ENCODE assay signal across 23 cellular contexts in genomic region chr6:151633517-151634335, GRCh38.
A peak's percentile ranks its signal among the peaks of the same experiment; 100 is the strongest.
DNase-seq lines count a peak whose midpoint lies in the region; ATAC-seq and TF ChIP-seq lines count a peak whose summit lies in the region.
"Had no signal": no experiment of that assay in that cellular context is flagged by ENCODE, and none has a peak within 500 bp of the region (broad histone marks: within the 10 kb centered on the region; RNA-seq: fewer than 3 reads in every experiment).

No MANE protein-coding gene starts in this region.

- intact Hi-C loops in natural killer cell (cut with micrococcal nuclease) = no loop called here
- intact Hi-C loops in body of pancreas (cut with DNase I) = no loop called here

- no peaks in the 10 kb centered on the region for H3K36me3 Mint-ChIP-seq in natural killer cell treated with Interleukin-12 subunit alpha and Interleukin-12 subunit beta and Interleukin-15 and Interleukin-18, amount 100 ng/mL, for 72 hours
- H3K36me3 Mint-ChIP-seq in natural killer cell = no peaks in the 10 kb centered on the region
- no peaks in the 10 kb centered on the region for H3K36me3 Mint-ChIP-seq in endodermal cell (ENCODE audit: low read depth)
- H3K36me3 Mint-ChIP-seq: CD4-positive, alpha-beta memory T cell had no signal

- no peak for TF ChIP-seq CTCF in natural killer cell (IDR thresholded peaks at IDR 0.05)
- no peak for TF ChIP-seq CTCF in body of pancreas (IDR thresholded peaks at IDR 0.05)
- TF ChIP-seq CTCF in endodermal cell (conservative IDR thresholded peaks at IDR 0.05) = no peak

- H3K36me3 ChIP-seq in body of pancreas (replicated peaks in 1 of 2; ENCODE audit: insufficient read depth in 1 of 2, low read depth in 2 of 2) = no peaks in the 10 kb centered on the region
- no peaks in the 10 kb centered on the region for H3K36me3 ChIP-seq in endodermal cell (ENCODE audit: control insufficient read depth, insufficient read depth, low read length)
- H3K36me3 ChIP-seq: MG63, SJCRH30 had no signal

- peak overlapping the region in 1 of 2 donors; percentile 12 for H3K27ac Mint-ChIP-seq in natural killer cell treated with Interleukin-12 subunit alpha and Interleukin-12 subunit beta and Interleukin-15 and Interleukin-18, amount 100 ng/mL, for 72 hours
- H3K27ac Mint-ChIP-seq in natural killer cell (no peak overlapping the region), endodermal cell (no peak overlapping the region)
- H3K27ac Mint-ChIP-seq: CD4-positive, alpha-beta memory T cell had no signal

- H3K27me3 ChIP-seq in body of pancreas (no peaks in the 10 kb centered on the region), endodermal cell (ENCODE audit: control insufficient read depth, insufficient read depth, low read length, poor library complexity, severe bottlenecking) (no peaks in the 10 kb centered on the region)
- H3K27me3 ChIP-seq: MG63, SJCRH30 had no signal

- H3K27ac ChIP-seq in body of pancreas = no peak overlapping the region
- H3K27ac ChIP-seq in endodermal cell (ENCODE audit: low read depth, low read length) = no peak overlapping the region
- H3K27ac ChIP-seq: PC-9, SJCRH30 had no signal

- peaks cover 6 to 12% of the 10 kb centered on the region in 2 donors for H3K27me3 Mint-ChIP-seq in natural killer cell treated with Interleukin-12 subunit alpha and Interleukin-12 subunit beta and Interleukin-15 and Interleukin-18, amount 100 ng/mL, for 72 hours
- H3K27me3 Mint-ChIP-seq in natural killer cell (ENCODE audit: low read depth in 2 of 2) (peaks cover 0 to 10% of the 10 kb centered on the region in 2 donors), endodermal cell (ENCODE audit: insufficient read depth) (no peaks in the 10 kb centered on the region)

- ATAC-seq in natural killer cell treated with Interleukin-12 subunit alpha and Interleukin-12 subunit beta and Interleukin-15 and Interleukin-18, amount 100 ng/mL, for 72 hours = peak; percentile 7 to 24
- ATAC-seq in natural killer cell (no peak), body of pancreas (peak; percentile 38), GM21381 (IDR thresholded peaks at IDR 0.05; ENCODE audit: unreplicated experiment) (no peak)
- ATAC-seq: GM12878, Right ventricle myocardium inferior, SK-N-SH treated with all-trans-retinoic acid at 6 μM for 48 hours had no signal

- no peak for TF ChIP-seq POLR2A in body of pancreas (IDR thresholded peaks at IDR 0.05)

- no peak overlapping the region for H3K9ac ChIP-seq in endodermal cell (ENCODE audit: extremely low read depth, low read length, poor library complexity, severe bottlenecking)

- H3K4me3 Mint-ChIP-seq in natural killer cell treated with Interleukin-12 subunit alpha and Interleukin-12 subunit beta and Interleukin-15 and Interleukin-18, amount 100 ng/mL, for 72 hours = no peak overlapping the region
- no peak overlapping the region for H3K4me3 Mint-ChIP-seq in natural killer cell
- no peak overlapping the region for H3K4me3 Mint-ChIP-seq in endodermal cell
- H3K4me3 Mint-ChIP-seq: CD4-positive, alpha-beta memory T cell had no signal

- H3K9me3 Mint-ChIP-seq in natural killer cell treated with Interleukin-12 subunit alpha and Interleukin-12 subunit beta and Interleukin-15 and Interleukin-18, amount 100 ng/mL, for 72 hours = no peaks in the 10 kb centered on the region
- H3K9me3 Mint-ChIP-seq in natural killer cell (no peaks in the 10 kb centered on the region), endodermal cell (no peaks in the 10 kb centered on the region)

- H3K4me1 ChIP-seq in body of pancreas (peaks cover 7% of the 10 kb centered on the region), endodermal cell (ENCODE audit: control insufficient read depth, insufficient read depth, low read length) (no peaks in the 10 kb centered on the region)

- H3K9me3 ChIP-seq in body of pancreas (no peaks in the 10 kb centered on the region), endodermal cell (ENCODE audit: control insufficient read depth, low read length) (peaks cover 7% of the 10 kb centered on the region)
- H3K9me3 ChIP-seq: MG63 had no signal

- no peaks in the 10 kb centered on the region for H3K4me1 Mint-ChIP-seq in natural killer cell treated with Interleukin-12 subunit alpha and Interleukin-12 subunit beta and Interleukin-15 and Interleukin-18, amount 100 ng/mL, for 72 hours (ENCODE audit: low read depth in 2 of 2)
- H3K4me1 Mint-ChIP-seq in natural killer cell (no peaks in the 10 kb centered on the region), endodermal cell (peaks cover 9% of the 10 kb centered on the region)
- H3K4me1 Mint-ChIP-seq: CD4-positive, alpha-beta memory T cell had no signal

- no peak for DNase-seq in natural killer cell treated with Interleukin-12 subunit alpha and Interleukin-12 subunit beta and Interleukin-15 and Interleukin-18, amount 100 ng/mL, for 72 hours (ENCODE audit: low spot score)
- DNase-seq in natural killer cell (no peak), body of pancreas (peak in 2 of 4 donors; percentile 9 to 11), myocyte (ENCODE audit: low read depth) (peak; percentile 37), HUDEP-2 (lab: John Stamatoyannopoulos, UW; ENCODE audit: unreplicated experiment in 76 of 76) (no peak), endodermal cell (no peak)
- DNase-seq: C1 segment of cervical spinal cord; CD4-positive, alpha-beta memory T cell; COR-L47; H7; KBM-7; MG63; NCI-H1105 treated with DMSO at 0.1 percent for 48 hours; NCI-H146; NCI-H2029; NCI-H446 treated with DMSO at 0.1 percent for 48 hours; NCI-H526; PC-9 had no signal

- 19 to 44% methylated on average over 6 of the region's 6 CpGs for WGBS in body of pancreas, 2 donors
- 81 to 91% methylated on average over 3 to 6 of the region's 6 CpGs for WGBS in endodermal cell (ENCODE audit: insufficient coverage in 1 of 2, insufficient read length in 1 of 2), 2 experiments

- no peak overlapping the region for H3K4me3 ChIP-seq in body of pancreas
- no peak overlapping the region for H3K4me3 ChIP-seq in endodermal cell (ENCODE audit: low read length)
- H3K4me3 ChIP-seq: GM12878, MG63, PC-9, SJCRH30 had no signal

Comparison
In these comparisons a context has a peak if more than half of its experiments do, and no peak if none do; other contexts are left out.
1. ATAC-seq: peak in natural killer cell treated with Interleukin-12 subunit alpha and Interleukin-12 subunit beta and Interleukin-15 and Interleukin-18, amount 100 ng/mL, for 72 hours (2 of 2) and body of pancreas (single experiment); none in natural killer cell (0 of 3) and GM21381 (single experiment).